ENCODE assay signal across 28 cellular contexts in genomic region chr1:48744032-48744431, GRCh38. TPM values are rescaled to one million over a fixed set of nuclear protein-coding genes. Genes with fewer than 3 reads are reported as not detected.
A peak's percentile ranks its signal among the peaks of the same experiment; 100 is the strongest.
DNase-seq lines count a peak whose midpoint lies in the region; ATAC-seq, FAIRE-seq and TF ChIP-seq lines count a peak whose summit lies in the region.
"Had no signal": no experiment of that assay in that cellular context is flagged by ENCODE, and none has a peak within 500 bp of the region (broad histone marks: within the 10 kb centered on the region; RNA-seq: fewer than 3 reads in every experiment).

No MANE protein-coding gene starts in this region.

- TF ChIP-seq RAD21 in HepG2 (CRISPR knock-in tag; IDR thresholded peaks at IDR 0.05) = no peak

- BruUV-seq in HepG2 (replicated peaks; lab: Mats Ljungman, UMichigan) = no TSS peak

- H3K4me3 ChIP-seq in HepG2 (replicated peaks in 1 of 3; ENCODE audit: insufficient read depth in 1 of 3, low read depth in 2 of 3, low read length in 3 of 3) (no peak overlapping the region), right lobe of liver (no peak overlapping the region)
- H3K4me3 ChIP-seq: GM23248 had no signal

- peak; percentile 32; the same call in 1 of the 3 replicates for ATAC-seq in HepG2
- ATAC-seq in right lobe of liver = no peak
- ATAC-seq: CD8-positive, alpha-beta T cell; Right ventricle myocardium inferior; T-helper 17 cell had no signal

- H3K36me3 ChIP-seq in HepG2 (replicated peaks in 1 of 2; ENCODE audit: control insufficient read depth in 1 of 2, insufficient read depth in 2 of 2, low read length in 2 of 2) = no peaks in the 10 kb centered on the region
- H3K36me3 ChIP-seq in right lobe of liver = no peaks in the 10 kb centered on the region

- H3K9me3 ChIP-seq in HepG2 (ENCODE audit: low read length) (no peaks in the 10 kb centered on the region), right lobe of liver (no peaks in the 10 kb centered on the region)

- intact Hi-C loops in HepG2 (cut with micrococcal nuclease; ENCODE audit: unreplicated experiment) = no loop called here
- intact Hi-C loops in right lobe of liver (cut with DNase I) = no loop called here

- FAIRE-seq in HepG2 (lab: Jason Lieb, UNC) = no peak

- CTCF ChIA-PET in HepG2 (lab: Yijun Ruan, JAX; ENCODE audit: low intra/inter-chr PET ratio, low total read pairs) = no interaction called here

- no peak overlapping the region for H3K4me2 ChIP-seq in HepG2 (ENCODE audit: low read depth, low read length)

- H3K9ac ChIP-seq in HepG2 (ENCODE audit: insufficient read depth, low read depth, low read length) = no peak overlapping the region
- H3K9ac ChIP-seq: GM23248 had no signal

- H3K27ac ChIP-seq in HepG2 (ENCODE audit: extremely low read length, insufficient read depth, low read length) = no peak overlapping the region
- H3K27ac ChIP-seq in right lobe of liver = no peak overlapping the region
- H3K27ac ChIP-seq: 22Rv1, GM23248, HL-60 had no signal

- in situ Hi-C loops in HepG2 (cut with HindIII; ENCODE audit: extremely low pct_ligation_motif_present, low pct_unique_long_range_greater_than_20kb) = no loop called here

- H3K4me1 ChIP-seq in HepG2 (ENCODE audit: insufficient read depth, low read length) = peaks cover 33% of the 10 kb centered on the region
- H3K4me1 ChIP-seq in right lobe of liver = no peaks in the 10 kb centered on the region

- H3K27me3 ChIP-seq in HepG2 (ENCODE audit: control insufficient read depth in 1 of 2, insufficient read depth in 2 of 2, low read length in 2 of 2) (no peaks in the 10 kb centered on the region), right lobe of liver (no peaks in the 10 kb centered on the region)

- POLR2A ChIA-PET in HepG2 (lab: Yijun Ruan, JAX) = no interaction called here

- WGBS in HepG2 (ENCODE audit: low lambda C conversion rate) = 32% methylated on average over 2 of the region's 2 CpGs
- WGBS in right lobe of liver (ENCODE audit: insufficient coverage, low coverage, low lambda C conversion rate, missing lambda C conversion rate) = 83% methylated on average over 2 of the region's 2 CpGs

- no peaks in the 10 kb centered on the region for H4K20me1 ChIP-seq in HepG2 (ENCODE audit: insufficient read depth, low read length)

- DNase-seq in DMS153 (lab: John Stamatoyannopoulos, UW) (peak; percentile 6), DMS153 treated with DMSO at 0.1 percent for 48 hours (lab: John Stamatoyannopoulos, UW; ENCODE audit: unreplicated experiment) (no peak), HepG2 (ENCODE audit: low spot score) (no peak), right lobe of liver (no peak), NCI-H774 (lab: John Stamatoyannopoulos, UW) (peak; percentile 54), renal cortical epithelial cell (ENCODE audit: low read depth) (peak; percentile 32), NCI-H2196 (lab: John Stamatoyannopoulos, UW; ENCODE audit: unreplicated experiment) (no peak), NCI-H1092 treated with DMSO at 0.1 percent for 48 hours (lab: John Stamatoyannopoulos, UW) (no peak)
- DNase-seq: AML-193; C1 segment of cervical spinal cord; CD8-positive, alpha-beta T cell; EL; GF-D8; GM23248; HCEC 1CT; KBM-7; NCI-H1105 treated with DMSO at 0.1 percent for 48 hours; NCI-H187 treated with DMSO at 0.1 percent for 48 hours; NCI-H2107; NCI-H226; NCI-H526 treated with DMSO at 0.1 percent for 48 hours; OCI-M1; SW 1271; T-helper 17 cell had no signal

- H2AFZ ChIP-seq in HepG2 (ENCODE audit: low read length) = no peak overlapping the region
- H2AFZ ChIP-seq: GM23248 had no signal

- TF ChIP-seq POLR2A in HepG2 (IDR thresholded peaks at IDR 0.05; ENCODE audit: insufficient read depth in 1 of 2, low read depth in 2 of 2, low read length in 2 of 2) = no peak
- TF ChIP-seq POLR2A in right lobe of liver (IDR thresholded peaks at IDR 0.05) = no peak

- TF ChIP-seq EP300 in HepG2 (IDR thresholded peaks at IDR 0.05; ENCODE audit: low read depth in 2 of 2, low read length in 2 of 2) (no peak), HepG2 (CRISPR knock-in tag; IDR thresholded peaks at IDR 0.05; ENCODE audit: borderline replicate concordance) (no peak)

- no peaks in the 10 kb centered on the region for H3K79me2 ChIP-seq in HepG2 (ENCODE audit: insufficient read depth, low read length)

- TF ChIP-seq CTCF in HepG2 (CRISPR knock-in tag; IDR thresholded peaks at IDR 0.05) = no peak
- TF ChIP-seq CTCF in right lobe of liver (IDR thresholded peaks at IDR 0.05) = no peak

TF ChIP-seq in HepG2, 621 proteins besides CTCF, POLR2A, EP300 and RAD21:
- TF ChIP-seq SOX13 (IDR thresholded peaks at IDR 0.05) (no peak), SOX13 (CRISPR knock-in tag; conservative IDR thresholded peaks at IDR 0.05 in 1 of 2, IDR thresholded peaks at IDR 0.05 in 1 of 2) (peak in 1 of 2 experiments; percentile 10; a peak in 1 of 4 replicates), ZNF543 (CRISPR knock-in tag; IDR thresholded peaks at IDR 0.05) (no peak)
TF ChIP-seq in HepG2: peak in this region for 1.

RNA-seq across cellular contexts. Expression of gene BEND5, which starts 32.7 kb away (rescaled TPM):
- total RNA-seq in HepG2 (2016; rRNA removed; fragmentation: Illumina TruSeq; extraction: Trizol) (not detected in 2 replicates), right lobe of liver (1 to 10 TPM in 1 of 6 experiments, under 1 TPM in 2, not detected in 3; 0.34 to 1.8 (median 0.47) TPM), renal cortical epithelial cell (1.9 and 6.0 TPM in 2 replicates)
- total RNA-seq in HepG2 (2016; cell fraction: cytosol; rRNA removed; fragmentation: Illumina TruSeq; extraction: Trizol; ENCODE audit: low read depth) = not detected in 2 replicates
- 0.11 TPM in 1 of 2 replicates, not detected in the other for total RNA-seq in HepG2 (2016; cell fraction: insoluble cytoplasmic fraction; rRNA removed; fragmentation: Illumina TruSeq; extraction: Trizol)
- not detected in 2 replicates for total RNA-seq in HepG2 (2016; cell fraction: membrane; rRNA removed; fragmentation: Illumina TruSeq; extraction: Trizol)
- total RNA-seq in HepG2 (2016; cell fraction: nucleus; rRNA removed; fragmentation: Illumina TruSeq; extraction: Trizol) = not detected in 2 replicates
- 0.04 and 0.11 TPM in 2 replicates for polyA plus RNA-seq in HepG2 (2011; rRNA removed)
- 0.04 TPM in 1 of 2 replicates, not detected in the other for polyA plus RNA-seq in HepG2 (2011; cell fraction: cytosol; rRNA removed)
- not detected in 2 replicates for polyA plus RNA-seq in HepG2 (2011; cell fraction: nucleus; rRNA removed)
- 0.17 and 0.38 TPM in 2 replicates for polyA plus RNA-seq in HepG2 (2012)
- not detected in 2 replicates for polyA plus RNA-seq in HepG2 (2016; cell fraction: cytosol; fragmentation: Illumina TruSeq; extraction: Trizol; ENCODE audit: low read depth)
- polyA plus RNA-seq in HepG2 (2016; cell fraction: insoluble cytoplasmic fraction; fragmentation: Illumina TruSeq; extraction: Trizol; ENCODE audit: low read depth) = not detected in 2 replicates
- polyA plus RNA-seq in HepG2 (2016; cell fraction: membrane; fragmentation: Illumina TruSeq; extraction: Trizol; ENCODE audit: low read depth) = 0.20 TPM in 1 of 2 replicates, not detected in the other
- polyA plus RNA-seq in HepG2 (2016; cell fraction: nucleus; fragmentation: Illumina TruSeq; extraction: Trizol; ENCODE audit: insufficient read depth, low read depth) = not detected in 2 replicates
- not detected in 2 replicates for polyA minus RNA-seq in HepG2 (2011; rRNA and poly(A)+ RNA removed; ENCODE audit: low replicate concordance)
- not detected in 2 replicates for polyA minus RNA-seq in HepG2 (2011; cell fraction: cytosol; rRNA and poly(A)+ RNA removed)
- 0.39 TPM in 1 of 2 replicates, not detected in the other for polyA minus RNA-seq in HepG2 (2011; cell fraction: nucleus; rRNA and poly(A)+ RNA removed)
- total RNA-seq: GM23248, HT-29 had no signal
- polyA plus RNA-seq: GM23248 had no signal

Comparison
In these comparisons a context has a peak if more than half of its experiments do, and no peak if none do; other contexts are left out.
1. DNase-seq: peak in DMS153 (single experiment), NCI-H774 (single experiment) and renal cortical epithelial cell (single experiment); none in DMS153 treated with DMSO at 0.1 percent for 48 hours (single experiment), HepG2 (single experiment), right lobe of liver (0 of 3), NCI-H2196 (single experiment) and NCI-H1092 treated with DMSO at 0.1 percent for 48 hours (single experiment).